1 cellular context compared by ENCODE assay signal in genomic region chr3:170355738-170356595, GRCh38.
TF ChIP-seq lines count a peak whose summit lies in the region.

No MANE protein-coding gene starts in this region.

TF ChIP-seq in HepG2, 621 proteins besides CTCF, POLR2A, EP300 and RAD21 (continued from another document):
- TF ChIP-seq ZNF761 (CRISPR knock-in tag; conservative IDR thresholded peaks at IDR 0.05), result 0 out of 2 replicates have a peak, but pooled peaks have one; percentile 26
- TF ChIP-seq FOXC1 (CRISPR knock-in tag; IDR thresholded peaks at IDR 0.05; ENCODE audit: borderline replicate concordance), result 0 out of 2 replicates have a peak, but pooled peaks have one; percentile 24
- TF ChIP-seq CEBPZ (IDR thresholded peaks at IDR 0.05; ENCODE audit: low read length), result no peak
- 0 out of 2 replicates have a peak, but pooled peaks have one; percentile 9 for TF ChIP-seq ZNF225 (CRISPR knock-in tag; IDR thresholded peaks at IDR 0.05)
- no peak for TF ChIP-seq ZNF550 (CRISPR knock-in tag; IDR thresholded peaks at IDR 0.05; ENCODE audit: borderline replicate concordance)
- TF ChIP-seq ZNF30 (CRISPR knock-in tag; IDR thresholded peaks at IDR 0.05), result no peak
- 0 out of 2 replicates have a peak, but pooled peaks have one; percentile 6 for TF ChIP-seq NFIC (IDR thresholded peaks at IDR 0.05; ENCODE audit: low read length)
- TF ChIP-seq MXI1 (IDR thresholded peaks at IDR 0.05; ENCODE audit: borderline replicate concordance, low read depth, low read length), result 0 out of 3 replicates have a peak, but pooled peaks have one; percentile 4
- 0 out of 2 replicates have a peak, but pooled peaks have one; percentile 27 for TF ChIP-seq ZNF605 (CRISPR knock-in tag; IDR thresholded peaks at IDR 0.05)
- no peak for TF ChIP-seq ZNF143 (CRISPR knock-in tag; IDR thresholded peaks at IDR 0.05)
- peak; percentile 41; the same call in 1 of the 2 replicates for TF ChIP-seq ZNF501 (CRISPR knock-in tag; IDR thresholded peaks at IDR 0.05)
- TF ChIP-seq BRD4 (CRISPR knock-in tag; IDR thresholded peaks at IDR 0.05), result no peak
- peak; percentile 58; the same call in 1 of the 2 replicates for TF ChIP-seq KLF6 (CRISPR knock-in tag; IDR thresholded peaks at IDR 0.05)
- TF ChIP-seq ZNF543 (CRISPR knock-in tag; IDR thresholded peaks at IDR 0.05), result no peak
- peak; percentile 75 for TF ChIP-seq ZBTB7B (CRISPR knock-in tag; IDR thresholded peaks at IDR 0.05)
- TF ChIP-seq REPIN1 (CRISPR knock-in tag; IDR thresholded peaks at IDR 0.05; ENCODE audit: borderline replicate concordance, low read depth), result no peak; the same call in 1 of the 2 replicates
- TF ChIP-seq ZNF512B (CRISPR knock-in tag; IDR thresholded peaks at IDR 0.05; ENCODE audit: borderline replicate concordance), result 0 out of 2 replicates have a peak, but pooled peaks have one; percentile 40
- TF ChIP-seq ZBTB21 (CRISPR knock-in tag; IDR thresholded peaks at IDR 0.05), result no peak
- no peak for TF ChIP-seq ARID3A (IDR thresholded peaks at IDR 0.05; ENCODE audit: low read depth, low read length)
- TF ChIP-seq ZZZ3 (CRISPR knock-in tag; IDR thresholded peaks at IDR 0.05; ENCODE audit: borderline replicate concordance), result no peak
- peak; percentile 33; the same call in 1 of the 2 replicates for TF ChIP-seq ZFX (CRISPR knock-in tag; IDR thresholded peaks at IDR 0.05; ENCODE audit: low read depth)
- peak; percentile 18; the same call in 1 of the 2 replicates for TF ChIP-seq ZNF34 (CRISPR knock-in tag; IDR thresholded peaks at IDR 0.05; ENCODE audit: borderline replicate concordance)
- no peak for TF ChIP-seq ZNF3 (CRISPR knock-in tag; IDR thresholded peaks at IDR 0.05)
